Comparison of ENCODE assay signal across 8 cellular contexts in the genomic region with DNA sequence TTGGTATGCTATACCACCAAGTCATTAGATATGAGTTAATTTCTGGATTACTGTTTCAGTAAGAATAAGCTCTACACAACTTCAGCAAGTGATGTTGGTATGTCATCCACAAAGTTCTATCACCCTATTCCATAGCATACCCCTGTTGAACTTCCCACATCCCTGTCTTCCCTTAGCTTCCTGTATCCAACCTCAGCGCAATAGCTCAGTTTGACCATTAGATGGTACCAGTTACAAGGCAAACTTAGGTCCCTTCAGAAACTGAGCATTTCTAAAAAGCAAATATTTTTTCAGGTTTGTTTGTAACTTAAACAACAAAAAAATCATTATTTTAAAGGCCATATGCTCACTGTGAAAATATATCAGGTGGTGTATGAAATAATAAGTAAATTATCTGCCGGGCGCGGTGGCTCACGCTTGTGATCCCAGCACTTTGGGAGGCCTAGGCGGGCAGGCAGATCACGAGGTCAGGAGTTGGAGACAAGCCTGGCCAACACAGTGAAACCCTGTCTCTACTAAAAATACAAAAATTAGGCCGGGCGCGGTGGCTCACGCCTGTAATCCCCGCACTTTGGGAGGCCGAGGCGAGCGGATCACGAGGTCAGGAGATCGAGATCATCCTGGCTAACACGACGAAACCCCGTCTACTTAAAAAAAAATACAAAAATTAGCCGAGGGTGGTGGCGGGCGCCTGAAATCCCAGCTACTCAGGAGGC. TPM values are rescaled to one million over a fixed set of nuclear protein-coding genes. Genes with fewer than 3 reads are reported as not detected.
DNase-seq lines count a peak whose midpoint lies in the region; ATAC-seq and TF ChIP-seq lines count a peak whose summit lies in the region.

No MANE protein-coding gene starts in this region.

- CTCF ChIA-PET in HCT116 (lab: Charles Lee), result interaction anchor here (0.7 to 5.1 kb wide), 12 partner anchors 9 to 272 kb away, joined by 3 to 96 read pairs (median 4); partner anchors contain the start of gene GABBR1
- CTCF ChIA-PET in activated CD8-positive, alpha-beta memory T cell treated with anti-CD3 and anti-CD28 coated beads, Interleukin-2, amount 10 ng/mL, durations not matched to agents 7 days and 5 days (lab: Charles Lee), result interaction anchor here (0.7 to 8.3 kb wide), 10 partner anchors 9 to 184 kb away, joined by 3 to 76 read pairs (median 3); partner anchors contain the start of genes GABBR1 and MOG

- POLR2A ChIA-PET in HCT116 (lab: Charles Lee), result interaction anchor here (0.8 to 1.3 kb wide), 2 partner anchors 15 to 48 kb away, joined by 3 to 6 read pairs; partner anchors contain the start of gene GABBR1

- 88% methylated on average over 23 of the region's 23 CpGs for WGBS in hepatocyte (ENCODE audit: low lambda C conversion rate, missing lambda C conversion rate)

- intact Hi-C loops in HCT116 (cut with micrococcal nuclease), result loop anchor here (2.0 kb wide), 2 partner anchors 49 to 187 kb away; no protein-coding TSS in a partner anchor

- no peak for TF ChIP-seq POLR2A in HCT116 (IDR thresholded peaks at IDR 0.05; ENCODE audit: borderline replicate concordance, extremely low read depth, insufficient read depth, insufficient read length)

- H3K27me3 Mint-ChIP-seq in activated CD8-positive, alpha-beta memory T cell treated with anti-CD3 and anti-CD28 coated beads, Interleukin-2, amount 10 ng/mL, durations not matched to agents 7 days and 5 days, result no peaks in the 10 kb centered on the region

- peak; percentile 76 to 82 (median 80) for TF ChIP-seq CTCF in HCT116 (IDR thresholded peaks at IDR 0.05 in 2 of 3, conservative IDR thresholded peaks at IDR 0.05 in 1 of 3; ENCODE audit: borderline replicate concordance in 1 of 3, insufficient read depth in 1 of 3, low read depth in 2 of 3, low read length in 2 of 3)
- TF ChIP-seq CTCF in hepatocyte (IDR thresholded peaks at IDR 0.05; ENCODE audit: poor library complexity), result peak; percentile 55

- H3K4me3 ChIP-seq in HCT116 (replicated peaks in 1 of 2; ENCODE audit: low read depth in 1 of 2, low read length in 2 of 2), result no peak overlapping the region
- no peak overlapping the region for H3K4me3 ChIP-seq in hepatocyte

- RAD21 ChIA-PET in HCT116 (lab: Charles Lee; ENCODE audit: low non-redundant PET in 1 of 2, low total read pairs in 2 of 2, uncharacterized antibody in 2 of 2, unreplicated experiment in 2 of 2), result interaction anchor here (0.9 to 1.0 kb wide), 2 partner anchors 48 to 49 kb away, joined by 5 to 8 read pairs; no protein-coding TSS in a partner anchor

- no peaks in the 10 kb centered on the region for H3K36me3 Mint-ChIP-seq in activated CD8-positive, alpha-beta memory T cell treated with anti-CD3 and anti-CD28 coated beads, Interleukin-2, amount 10 ng/mL, durations not matched to agents 7 days and 5 days

- no peak overlapping the region for H3K27ac ChIP-seq in HCT116 (ENCODE audit: low read depth, low read length)
- no peak overlapping the region for H3K27ac ChIP-seq in hepatocyte

- no peak overlapping the region for H3K4me2 ChIP-seq in HCT116 (ENCODE audit: low read length)
- no peak overlapping the region for H3K4me2 ChIP-seq in hepatocyte

- H3K27me3 ChIP-seq in HCT116 (ENCODE audit: insufficient read depth, low read length) (no peaks in the 10 kb centered on the region), hepatocyte (no peaks in the 10 kb centered on the region)

- DNase-seq in COLO668 (lab: John Stamatoyannopoulos, UW; ENCODE audit: unreplicated experiment), result peak; percentile 1
- DNase-seq in HCT116 (ENCODE audit: low read depth, low spot score), result peak; percentile 48
- DNase-seq in SK-MEL-5 (ENCODE audit: low read depth, low spot score), result peak; percentile 73
- DNase-seq in hepatocyte (ENCODE audit: low spot score), result peak; percentile 50
- no peak for DNase-seq in activated CD4-positive, alpha-beta T cell treated with anti-CD3 and anti-CD28 coated beads, Interleukin-2, amount 50 U/mL, for 1 hour
- DNase-seq in activated CD8-positive, alpha-beta memory T cell treated with anti-CD3 and anti-CD28 coated beads, Interleukin-2, amount 10 ng/mL, durations not matched to agents 7 days and 5 days, result no peak

- no peak overlapping the region for H3K9ac ChIP-seq in HCT116 (ENCODE audit: low read length)

- H2AFZ ChIP-seq in HCT116 (ENCODE audit: low read depth, low read length, poor library complexity, severe bottlenecking) (peak overlapping the region; percentile 91), hepatocyte (no peak overlapping the region)

- no peaks in the 10 kb centered on the region for H4K20me1 ChIP-seq in HCT116 (ENCODE audit: insufficient read depth)
- no peaks in the 10 kb centered on the region for H4K20me1 ChIP-seq in hepatocyte (ENCODE audit: insufficient read depth, poor library complexity, severe bottlenecking)

- H3K36me3 ChIP-seq in HCT116 (ENCODE audit: control insufficient read depth in 1 of 2, insufficient read depth in 2 of 2, low read length in 2 of 2), result no peaks in the 10 kb centered on the region
- H3K36me3 ChIP-seq in hepatocyte (replicated peaks; ENCODE audit: insufficient read depth, low read depth), result no peaks in the 10 kb centered on the region

- peak; percentile 83 for TF ChIP-seq RAD21 in HCT116 (IDR thresholded peaks at IDR 0.05; ENCODE audit: low read depth)

- H3K9me3 ChIP-seq in HCT116 (ENCODE audit: control insufficient read depth in 1 of 2, insufficient read depth in 1 of 2, low read depth in 1 of 2, low read length in 2 of 2), result no peaks in the 10 kb centered on the region
- H3K9me3 ChIP-seq in hepatocyte (ENCODE audit: low read depth), result no peaks in the 10 kb centered on the region

- BruUV-seq in HCT116 (replicated peaks; lab: Mats Ljungman, UMichigan), result no TSS peak

- H3K4me1 Mint-ChIP-seq in activated CD8-positive, alpha-beta memory T cell treated with anti-CD3 and anti-CD28 coated beads, Interleukin-2, amount 10 ng/mL, durations not matched to agents 7 days and 5 days, result peaks cover 11% of the 10 kb centered on the region

- no peaks in the 10 kb centered on the region for H3K9me3 Mint-ChIP-seq in activated CD8-positive, alpha-beta memory T cell treated with anti-CD3 and anti-CD28 coated beads, Interleukin-2, amount 10 ng/mL, durations not matched to agents 7 days and 5 days (ENCODE audit: low read depth)

- H3K4me1 ChIP-seq in HCT116 (ENCODE audit: control insufficient read depth in 1 of 2, insufficient read depth in 2 of 2, low read length in 2 of 2), result peaks cover 6 to 15% of the 10 kb centered on the region in 2 experiments; a peak in 3 of 4 replicates
- no peaks in the 10 kb centered on the region for H3K4me1 ChIP-seq in hepatocyte (ENCODE audit: insufficient read depth)

- ATAC-seq in HCT116 (peak; percentile 37), HG03097 (IDR thresholded peaks at IDR 0.05; ENCODE audit: low FRiP score, unreplicated experiment) (no peak), HG03469 (IDR thresholded peaks at IDR 0.05; ENCODE audit: unreplicated experiment) (no peak)
- ATAC-seq in activated CD8-positive, alpha-beta memory T cell treated with anti-CD3 and anti-CD28 coated beads, Interleukin-2, amount 10 ng/mL, durations not matched to agents 7 days and 5 days, result no peak

- H3K9me2 ChIP-seq in HCT116 (ENCODE audit: insufficient read depth) (no peaks in the 10 kb centered on the region), hepatocyte (replicated peaks; ENCODE audit: insufficient read depth) (no peaks in the 10 kb centered on the region)

- no peak overlapping the region for H3K4me3 Mint-ChIP-seq in activated CD8-positive, alpha-beta memory T cell treated with anti-CD3 and anti-CD28 coated beads, Interleukin-2, amount 10 ng/mL, durations not matched to agents 7 days and 5 days

- H3K79me2 ChIP-seq in HCT116 (ENCODE audit: insufficient read depth, low read length) (no peaks in the 10 kb centered on the region), hepatocyte (no peaks in the 10 kb centered on the region)

- H3K27ac Mint-ChIP-seq in activated CD8-positive, alpha-beta memory T cell treated with anti-CD3 and anti-CD28 coated beads, Interleukin-2, amount 10 ng/mL, durations not matched to agents 7 days and 5 days, result no peak overlapping the region

- in situ Hi-C loops in SK-MEL-5 (cut with HindIII; ENCODE audit: low pct_unique_long_range_greater_than_20kb, low sequenced_read_pairs), result no loop called here

TF ChIP-seq in HCT116, 20 proteins besides CTCF, POLR2A, EP300 and RAD21 (continues in another document):
- TF ChIP-seq ELF1 (IDR thresholded peaks at IDR 0.05; ENCODE audit: borderline replicate concordance, low read depth) (no peak), EGR1 (IDR thresholded peaks at IDR 0.05; ENCODE audit: low read depth) (no peak), SP1 (IDR thresholded peaks at IDR 0.05; ENCODE audit: low read depth) (no peak)

RNA-seq across cellular contexts. Expression of gene MOG, which starts 8.8 kb away (rescaled TPM):
- total RNA-seq in HCT116 (2021; ENCODE audit: unreplicated experiment) (not detected), hepatocyte (not detected in 2 replicates)
- polyA plus RNA-seq in HCT116 (2012), result not detected in 2 replicates
- total RNA-seq in SK-MEL-5 (2014; rRNA removed; shearing (Covaris generic)), result not detected in 2 replicates
- 0.12 TPM in 1 of 2 replicates, not detected in the other for polyA plus RNA-seq in SK-MEL-5 (2015; cell fraction: cytosol; rRNA removed)
- not detected in 2 replicates for polyA plus RNA-seq in SK-MEL-5 (2015; cell fraction: nucleus; rRNA removed)
- not detected in 2 replicates for polyA plus RNA-seq in hepatocyte
- not detected for total RNA-seq in activated CD8-positive, alpha-beta memory T cell treated with anti-CD3 and anti-CD28 coated beads, Interleukin-2, amount 10 ng/mL, durations not matched to agents 7 days and 5 days

RNA-seq across cellular contexts. Expression of gene GABBR1, which starts 15.1 kb away (rescaled TPM):
- total RNA-seq in HCT116 (2021; ENCODE audit: unreplicated experiment) (43.4 TPM), hepatocyte (7.0 and 11.3 TPM in 2 replicates)
- 22.1 and 25.9 TPM in 2 replicates for polyA plus RNA-seq in HCT116 (2012)
- 9.4 and 10.7 TPM in 2 replicates for total RNA-seq in SK-MEL-5 (2014; rRNA removed; shearing (Covaris generic))
- 14.9 and 20.3 TPM in 2 replicates for polyA plus RNA-seq in SK-MEL-5 (2015; cell fraction: cytosol; rRNA removed)
- polyA plus RNA-seq in SK-MEL-5 (2015; cell fraction: nucleus; rRNA removed), result 214 and 232 TPM in 2 replicates
- 9.9 and 21.3 TPM in 2 replicates for polyA plus RNA-seq in hepatocyte
- 1 to 10 TPM; 6.0 to 8.1 TPM for total RNA-seq in activated CD8-positive, alpha-beta memory T cell treated with anti-CD3 and anti-CD28 coated beads, Interleukin-2, amount 10 ng/mL, durations not matched to agents 7 days and 5 days

RNA-seq across cellular contexts. Expression of gene ZFP57, which starts 32.9 kb away (rescaled TPM):
- total RNA-seq in HCT116 (2021; ENCODE audit: unreplicated experiment), result not detected
- polyA plus RNA-seq in HCT116 (2012), result not detected in 2 replicates
- not detected in 2 replicates for total RNA-seq in SK-MEL-5 (2014; rRNA removed; shearing (Covaris generic))
- polyA plus RNA-seq in SK-MEL-5 (2015; cell fraction: cytosol; rRNA removed), result not detected in 2 replicates
- not detected in 2 replicates for polyA plus RNA-seq in SK-MEL-5 (2015; cell fraction: nucleus; rRNA removed)
- not detected in 2 replicates for total RNA-seq in hepatocyte
- not detected in 2 replicates for polyA plus RNA-seq in hepatocyte
- total RNA-seq in activated CD8-positive, alpha-beta memory T cell treated with anti-CD3 and anti-CD28 coated beads, Interleukin-2, amount 10 ng/mL, durations not matched to agents 7 days and 5 days, result 10 to 100 TPM; 14.1 to 16.1 TPM

Comparison
In these comparisons a context has a peak if more than half of its experiments do, and no peak if none do; other contexts are left out.
1. DNase-seq: peak in COLO668 (single experiment), HCT116 (single experiment), SK-MEL-5 (single experiment) and hepatocyte (single experiment); none in activated CD4-positive, alpha-beta T cell treated with anti-CD3 and anti-CD28 coated beads, Interleukin-2, amount 50 U/mL, for 1 hour (single experiment) and activated CD8-positive, alpha-beta memory T cell treated with anti-CD3 and anti-CD28 coated beads, Interleukin-2, amount 10 ng/mL, durations not matched to agents 7 days and 5 days (single experiment).
2. RNA of gene ZFP57, which starts 32.9 kb away (total RNA-seq): 14.1 to 16.1 TPM in activated CD8-positive, alpha-beta memory T cell treated with anti-CD3 and anti-CD28 coated beads, Interleukin-2, amount 10 ng/mL, durations not matched to agents 7 days and 5 days; not detected in HCT116 (single experiment), not detected in SK-MEL-5 and not detected in hepatocyte; every median in the first group is over 10 times any median in the second.